In genomic region chr9:134325096-134325812, GRCh38 we compare ENCODE assay signal across 8 cellular contexts. TPM values are rescaled to one million over a fixed set of nuclear protein-coding genes. Genes with fewer than 3 reads are reported as not detected.
A peak's percentile ranks its signal among the peaks of the same experiment; 100 is the strongest.
DNase-seq lines count a peak whose midpoint lies in the region; ATAC-seq and TF ChIP-seq lines count a peak whose summit lies in the region.

No MANE protein-coding gene starts in this region.

- TF ChIP-seq CTCF in fibroblast of lung (conservative IDR thresholded peaks at IDR 0.05 in 1 of 2, IDR thresholded peaks at IDR 0.05 in 1 of 2; ENCODE audit: low read depth in 1 of 2, low read length in 2 of 2) (no peak), nephron (IDR thresholded peaks at IDR 0.05; ENCODE audit: unreplicated experiment in 3 of 3) (no peak)

- peaks cover 24% of the 10 kb centered on the region for H3K4me1 ChIP-seq in fibroblast of lung (ENCODE audit: control insufficient read depth, extremely low read depth, insufficient read depth, low read length)

- no peak for ATAC-seq in GM21576 (IDR thresholded peaks at IDR 0.05; ENCODE audit: unreplicated experiment)
- ATAC-seq in GM18868 (IDR thresholded peaks at IDR 0.05; ENCODE audit: unreplicated experiment) = no peak

- H3K4me3 Mint-ChIP-seq in activated naive CD4-positive, alpha-beta T cell treated with anti-CD3 and anti-CD28 coated beads for 36 hours = peak overlapping the region; percentile 54
- H3K4me3 Mint-ChIP-seq in activated CD4-positive, alpha-beta memory T cell treated with anti-CD3 and anti-CD28 coated beads, Interleukin-2, amount 10 ng/mL, durations not matched to agents 7 days and 5 days = peak overlapping the region; percentile 52
- H3K4me3 Mint-ChIP-seq in nephron = peak overlapping the region; percentile 79 to 85 (median 84)

- H3K27me3 ChIP-seq in fibroblast of lung (ENCODE audit: control insufficient read depth, insufficient read depth, low read length) = no peaks in the 10 kb centered on the region

- H3K9ac ChIP-seq in fibroblast of lung (ENCODE audit: insufficient read depth, low read length) = peak overlapping the region; percentile 85

- peaks cover 7% of the 10 kb centered on the region for H3K27me3 Mint-ChIP-seq in activated naive CD4-positive, alpha-beta T cell treated with anti-CD3 and anti-CD28 coated beads for 36 hours (ENCODE audit: low read depth)
- peaks cover 38% of the 10 kb centered on the region for H3K27me3 Mint-ChIP-seq in activated CD4-positive, alpha-beta memory T cell treated with anti-CD3 and anti-CD28 coated beads, Interleukin-2, amount 10 ng/mL, durations not matched to agents 7 days and 5 days
- peaks cover 7% of the 10 kb centered on the region for H3K27me3 Mint-ChIP-seq in nephron (ENCODE audit: low read depth)

- peaks cover 5% of the 10 kb centered on the region for H3K4me1 Mint-ChIP-seq in activated naive CD4-positive, alpha-beta T cell treated with anti-CD3 and anti-CD28 coated beads for 36 hours (ENCODE audit: low read depth)
- H3K4me1 Mint-ChIP-seq in activated CD4-positive, alpha-beta memory T cell treated with anti-CD3 and anti-CD28 coated beads, Interleukin-2, amount 10 ng/mL, durations not matched to agents 7 days and 5 days = peaks cover 9% of the 10 kb centered on the region
- H3K4me1 Mint-ChIP-seq in nephron = peaks cover 54% of the 10 kb centered on the region

- no peak for DNase-seq in activated naive CD4-positive, alpha-beta T cell treated with anti-CD3 and anti-CD28 coated beads for 36 hours
- DNase-seq in activated naive CD4-positive, alpha-beta T cell (lab: John Stamatoyannopoulos, UW) = no peak
- no peak for DNase-seq in activated CD4-positive, alpha-beta memory T cell treated with anti-CD3 and anti-CD28 coated beads, Interleukin-2, amount 10 ng/mL, durations not matched to agents 7 days and 5 days
- DNase-seq in fibroblast of lung (ENCODE audit: low read depth in 2 of 2) (peak; percentile 49 to 55), hippocampal formation (lab: John Stamatoyannopoulos, UW) (no peak)

- peak overlapping the region; percentile 98 for H3K4me2 ChIP-seq in fibroblast of lung (ENCODE audit: extremely low read depth, insufficient read depth, low read length)

- peak overlapping the region; percentile 68 to 89 (median 76) for H3K4me3 ChIP-seq in fibroblast of lung (replicated peaks in 1 of 4; ENCODE audit: control extremely low read depth in 1 of 4, insufficient read depth in 1 of 4, low read depth in 3 of 4, low read length in 4 of 4)

- no peak overlapping the region for H3K27ac Mint-ChIP-seq in activated naive CD4-positive, alpha-beta T cell treated with anti-CD3 and anti-CD28 coated beads for 36 hours
- no peak overlapping the region for H3K27ac Mint-ChIP-seq in activated CD4-positive, alpha-beta memory T cell treated with anti-CD3 and anti-CD28 coated beads, Interleukin-2, amount 10 ng/mL, durations not matched to agents 7 days and 5 days
- peak overlapping the region; percentile 63 to 71 (median 70) for H3K27ac Mint-ChIP-seq in nephron

- POLR2A ChIA-PET in activated CD4-positive, alpha-beta memory T cell treated with anti-CD3 and anti-CD28 coated beads, Interleukin-2, amount 10 ng/mL, durations not matched to agents 7 days and 5 days (lab: Charles Lee) = no interaction called here

- H3K79me2 ChIP-seq in fibroblast of lung (ENCODE audit: control insufficient read depth, insufficient read depth, low read length) = peaks cover 35% of the 10 kb centered on the region

- H3K9me3 ChIP-seq in fibroblast of lung (ENCODE audit: control insufficient read depth, insufficient read depth, low read depth, low read length) = no peaks in the 10 kb centered on the region

- peak overlapping the region; percentile 83 for H3K27ac ChIP-seq in fibroblast of lung (ENCODE audit: insufficient read depth, low read length)

- H3K36me3 ChIP-seq in fibroblast of lung (ENCODE audit: control insufficient read depth, insufficient read depth, low read length) = no peaks in the 10 kb centered on the region

- H4K20me1 ChIP-seq in fibroblast of lung (ENCODE audit: control insufficient read depth, extremely low read depth, insufficient read depth, low read length) = no peaks in the 10 kb centered on the region

- CTCF ChIA-PET in activated naive CD4-positive, alpha-beta T cell treated with anti-CD3 and anti-CD28 coated beads for 36 hours (lab: Charles Lee) = no interaction called here
- CTCF ChIA-PET in activated CD4-positive, alpha-beta memory T cell treated with anti-CD3 and anti-CD28 coated beads, Interleukin-2, amount 10 ng/mL, durations not matched to agents 7 days and 5 days (lab: Charles Lee) = interaction anchor here (1.0 to 2.1 kb wide), 2 partner anchors 9 to 23 kb away, joined by 3 to 6 read pairs; no protein-coding TSS in a partner anchor

- H3K36me3 Mint-ChIP-seq in activated naive CD4-positive, alpha-beta T cell treated with anti-CD3 and anti-CD28 coated beads for 36 hours (ENCODE audit: low read depth) = no peaks in the 10 kb centered on the region
- no peaks in the 10 kb centered on the region for H3K36me3 Mint-ChIP-seq in activated CD4-positive, alpha-beta memory T cell treated with anti-CD3 and anti-CD28 coated beads, Interleukin-2, amount 10 ng/mL, durations not matched to agents 7 days and 5 days (ENCODE audit: low read depth)
- H3K36me3 Mint-ChIP-seq in nephron (ENCODE audit: low read depth) = no peaks in the 10 kb centered on the region

- intact Hi-C loops in activated naive CD4-positive, alpha-beta T cell treated with anti-CD3 and anti-CD28 coated beads for 36 hours (cut with micrococcal nuclease) = loop anchor here (10.0 kb wide), 1 partner anchor 160 kb away; the partner anchor contains the start of gene RNU6ATAC

- peak overlapping the region; percentile 80 for H2AFZ ChIP-seq in fibroblast of lung (ENCODE audit: low read length)

- H3K9me3 Mint-ChIP-seq in activated naive CD4-positive, alpha-beta T cell treated with anti-CD3 and anti-CD28 coated beads for 36 hours = no peaks in the 10 kb centered on the region
- H3K9me3 Mint-ChIP-seq in activated CD4-positive, alpha-beta memory T cell treated with anti-CD3 and anti-CD28 coated beads, Interleukin-2, amount 10 ng/mL, durations not matched to agents 7 days and 5 days = no peaks in the 10 kb centered on the region
- H3K9me3 Mint-ChIP-seq in nephron = no peaks in the 10 kb centered on the region

RNA-seq across cellular contexts. Expression of gene RXRA, which starts 1.0 kb away (rescaled TPM):
- total RNA-seq in activated naive CD4-positive, alpha-beta T cell treated with anti-CD3 and anti-CD28 coated beads for 36 hours = 1 to 10 TPM; 2.1 to 2.2 TPM
- total RNA-seq in activated CD4-positive, alpha-beta memory T cell treated with anti-CD3 and anti-CD28 coated beads, Interleukin-2, amount 10 ng/mL, durations not matched to agents 7 days and 5 days = 1 to 10 TPM; 7.0 to 7.8 TPM
- total RNA-seq in fibroblast of lung = 14.6 and 14.9 TPM in 2 replicates
- 11.5 and 13.3 TPM in 2 replicates for polyA plus RNA-seq in fibroblast of lung
- 29.3 and 35.2 TPM in 2 replicates for polyA plus RNA-seq in fibroblast of lung (2012)
- polyA minus RNA-seq in fibroblast of lung (ENCODE audit: low replicate concordance) = 56.4 and 59.1 TPM in 2 replicates

Comparison
In these comparisons a context has a peak if more than half of its experiments do, and no peak if none do; other contexts are left out.
1. DNase-seq: peak in fibroblast of lung (2 of 2); none in activated naive CD4-positive, alpha-beta T cell treated with anti-CD3 and anti-CD28 coated beads for 36 hours (single experiment), activated naive CD4-positive, alpha-beta T cell (0 of 4), activated CD4-positive, alpha-beta memory T cell treated with anti-CD3 and anti-CD28 coated beads, Interleukin-2, amount 10 ng/mL, durations not matched to agents 7 days and 5 days (single experiment) and hippocampal formation (0 of 2).
2. H3K27ac Mint-ChIP-seq: peak in nephron (3 of 3); none in activated naive CD4-positive, alpha-beta T cell treated with anti-CD3 and anti-CD28 coated beads for 36 hours (single experiment) and activated CD4-positive, alpha-beta memory T cell treated with anti-CD3 and anti-CD28 coated beads, Interleukin-2, amount 10 ng/mL, durations not matched to agents 7 days and 5 days (single experiment).
3. Peak in every context shown above with its lines, with median percentiles within 50 percentile points of each other: H3K4me3 Mint-ChIP-seq.